8 cellular contexts compared by ENCODE assay signal in the genomic region with DNA sequence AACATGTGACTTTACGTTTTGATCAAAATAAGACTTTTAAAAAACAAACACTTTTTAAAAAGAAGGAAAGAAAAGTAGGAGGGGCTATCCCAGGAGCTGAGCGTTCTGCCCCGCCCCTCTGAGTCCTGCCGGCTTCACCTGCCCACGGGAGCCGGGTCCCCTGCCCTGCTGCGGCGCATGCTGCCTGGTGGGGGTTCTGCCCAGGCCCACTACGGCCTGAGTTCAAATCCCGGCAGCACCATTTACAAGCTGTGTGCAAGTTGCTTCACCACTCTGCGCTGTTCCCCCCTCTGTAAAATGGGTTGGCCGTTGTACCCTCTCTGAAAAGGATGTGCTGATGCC. TPM values are rescaled to one million over a fixed set of nuclear protein-coding genes. Genes with fewer than 3 reads are reported as not detected.
A peak's percentile ranks its signal among the peaks of the same experiment; 100 is the strongest.
DNase-seq lines count a peak whose midpoint lies in the region; ATAC-seq, FAIRE-seq and TF ChIP-seq lines count a peak whose summit lies in the region.

No MANE protein-coding gene starts in this region.

- no peak for FAIRE-seq in GM12892 (lab: Jason Lieb, UNC)

- H3K36me3 ChIP-seq in DOHH2 (ENCODE audit: control insufficient read depth, low read length) (no peaks in the 10 kb centered on the region), ovary (no peaks in the 10 kb centered on the region)

- peak; percentile 20 for ATAC-seq in T-helper 17 cell

- no peak for TF ChIP-seq EP300 in ovary (IDR thresholded peaks at IDR 0.05)

- no peak for DNase-seq in T-helper 17 cell
- DNase-seq in foreskin fibroblast = no peak
- peak in 3 of 5 donors; percentile 62 to 67 (median 62) for DNase-seq in ovary
- DNase-seq in GM12892 (ENCODE audit: insufficient read length) = no peak
- no peak for DNase-seq in T1000 (lab: John Stamatoyannopoulos, UW)
- DNase-seq in HCEC 1CT = no peak
- no peak for DNase-seq in foreskin melanocyte

- H3K9me3 ChIP-seq in DOHH2 (ENCODE audit: control insufficient read depth, insufficient read depth, low read length) (no peaks in the 10 kb centered on the region), T-helper 17 cell (ENCODE audit: control insufficient read depth, low read length, poor library complexity, severe bottlenecking) (no peaks in the 10 kb centered on the region), ovary (no peaks in the 10 kb centered on the region)

- peak overlapping the region; percentile 45 for H3K27ac Mint-ChIP-seq in T-helper 17 cell

- no peaks in the 10 kb centered on the region for H3K9me2 ChIP-seq in DOHH2 (replicated peaks; ENCODE audit: control insufficient read depth, low read length)

- H3K27me3 ChIP-seq in DOHH2 (ENCODE audit: control insufficient read depth, low read length) (peaks cover 14% of the 10 kb centered on the region), ovary (no peaks in the 10 kb centered on the region)

- H3K79me2 ChIP-seq in DOHH2 (ENCODE audit: control insufficient read depth, low read length) = no peaks in the 10 kb centered on the region

- intact Hi-C loops in ovary (cut with DNase I) = no loop called here

- TF ChIP-seq CTCF in DOHH2 (IDR thresholded peaks at IDR 0.05; ENCODE audit: low read depth, low read length, poor library complexity, severe bottlenecking) (no peak), foreskin fibroblast (IDR thresholded peaks at IDR 0.05; ENCODE audit: low read depth, low read length) (no peak), ovary (IDR thresholded peaks at IDR 0.05) (no peak)

- H3K4me2 ChIP-seq in DOHH2 (ENCODE audit: low read length) = peak overlapping the region; percentile 82

- peaks cover 28% of the 10 kb centered on the region for H3K27me3 Mint-ChIP-seq in T-helper 17 cell

- peak overlapping the region; percentile 75 for H3K4me3 Mint-ChIP-seq in T-helper 17 cell

- H3K4me1 ChIP-seq in DOHH2 (ENCODE audit: control insufficient read depth, low read length) (peaks cover 15% of the 10 kb centered on the region), ovary (ENCODE audit: insufficient read depth) (peaks cover 36% of the 10 kb centered on the region)

- peaks cover 11% of the 10 kb centered on the region for H3K36me3 Mint-ChIP-seq in T-helper 17 cell (ENCODE audit: low read depth)

- H3K4me1 Mint-ChIP-seq in T-helper 17 cell = peaks cover 16% of the 10 kb centered on the region

- TF ChIP-seq POLR2A in ovary (IDR thresholded peaks at IDR 0.05) (no peak), GM12892 (IDR thresholded peaks at IDR 0.05; ENCODE audit: low read depth, low read length) (no peak)

- H4K20me1 ChIP-seq in DOHH2 (ENCODE audit: control insufficient read depth, insufficient read depth, low read depth, low read length) = no peaks in the 10 kb centered on the region

- H3K27ac ChIP-seq in DOHH2 (ENCODE audit: low read depth, low read length) (no peak overlapping the region), ovary (peak overlapping the region; percentile 75 to 85)

- H3F3A ChIP-seq in DOHH2 (ENCODE audit: control insufficient read depth, insufficient read depth) = no peaks in the 10 kb centered on the region

- 13 to 23% (median 15%) methylated on average over 12 of the region's 12 CpGs for WGBS in ovary, 3 donors

- peak overlapping the region; percentile 70 for H3K4me3 ChIP-seq in DOHH2 (ENCODE audit: low read length)
- H3K4me3 ChIP-seq in foreskin fibroblast (ENCODE audit: low read depth in 1 of 2, low read length in 2 of 2) = peak overlapping the region; percentile 27 to 52
- peak overlapping the region; percentile 56 for H3K4me3 ChIP-seq in ovary

RNA-seq across cellular contexts. Expression of a gene that starts 31.1 kb away (rescaled TPM):
- total RNA-seq in T-helper 17 cell (10 to 100 TPM in 1 of 2 donors, 1 to 10 TPM in 1; 5.4 to 29.6 TPM), ovary (100 to 1,000 TPM; 188 to 706 (median 295) TPM)
- polyA plus RNA-seq in ovary = 100 to 1,000 TPM; 370 to 406 TPM
- polyA plus RNA-seq in GM12892 (2012; ENCODE audit: missing spikeins) = 8.4 TPM

Comparison
In these comparisons a context has a peak if more than half of its experiments do, and no peak if none do; other contexts are left out.
1. DNase-seq: peak in ovary (3 of 5); none in T-helper 17 cell (0 of 3), foreskin fibroblast (0 of 2), GM12892 (single experiment), T1000 (single experiment), HCEC 1CT (single experiment) and foreskin melanocyte (single experiment).
2. RNA of a gene that starts 31.1 kb away (total RNA-seq): 188 to 706 TPM in ovary; 5.4 to 29.6 TPM in T-helper 17 cell; every median in the first group is over 4 times any median in the second.
3. Peak in every context shown above with its lines, with median percentiles within 50 percentile points of each other: H3K4me3 ChIP-seq.